ENCODE assay signal across 1 cellular context in genomic region chr16:8889893-8890548, GRCh38.
TF ChIP-seq lines count a peak whose summit lies in the region.

No MANE protein-coding gene starts in this region.

TF ChIP-seq in IMR-90, 13 proteins besides CTCF, POLR2A, EP300 and RAD21 (continued from another document):
- no peak for TF ChIP-seq ELK1 (IDR thresholded peaks at IDR 0.05; ENCODE audit: borderline replicate concordance, low read depth, low read length)
- no peak for TF ChIP-seq RFX5 (IDR thresholded peaks at IDR 0.05; ENCODE audit: low read depth, low read length)
- no peak for TF ChIP-seq RCOR1 (IDR thresholded peaks at IDR 0.05; ENCODE audit: insufficient replicate concordance, low read length)
